Comparison of ENCODE assay signal across 13 cellular contexts in the genomic region with DNA sequence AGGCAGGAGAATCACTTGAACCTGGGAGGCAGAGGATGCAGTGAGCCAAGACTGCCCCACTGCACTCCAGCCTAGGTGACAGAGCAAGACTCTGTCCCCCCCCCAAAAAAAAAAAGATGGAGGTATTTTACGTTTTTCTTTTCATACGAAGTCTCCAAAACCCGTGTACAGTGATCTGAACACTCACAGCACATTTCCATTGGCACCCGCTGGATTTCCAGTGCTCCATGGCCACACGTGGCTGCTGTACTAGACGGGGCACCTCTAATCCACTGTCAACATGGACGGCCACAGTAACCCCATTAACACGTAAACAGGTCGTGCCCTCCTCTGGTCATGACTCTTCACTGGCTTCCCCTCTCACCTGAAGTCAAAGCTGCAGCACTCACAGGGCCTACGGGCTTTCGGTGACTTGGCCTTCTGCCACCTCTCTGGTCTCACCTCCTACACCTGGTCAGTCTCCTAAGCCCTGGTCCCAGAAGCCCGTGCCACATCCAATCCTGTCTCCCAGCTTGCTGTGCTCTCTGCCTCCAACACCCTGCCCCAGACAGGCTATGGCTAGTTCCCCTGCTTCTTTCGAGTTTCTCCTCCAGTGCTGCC. TPM values are rescaled to one million over a fixed set of nuclear protein-coding genes. Genes with fewer than 3 reads are reported as not detected.
DNase-seq lines count a peak whose midpoint lies in the region; ATAC-seq, FAIRE-seq and TF ChIP-seq lines count a peak whose summit lies in the region.
"Had no signal": no experiment of that assay in that cellular context is flagged by ENCODE, and none has a peak within 500 bp of the region (broad histone marks: within the 10 kb centered on the region; RNA-seq: fewer than 3 reads in every experiment).

No MANE protein-coding gene starts in this region.

- H4K20me1 ChIP-seq in osteoblast (ENCODE audit: insufficient read depth, low read length): peaks cover 3% of the 10 kb centered on the region

- H3K9me3 ChIP-seq in kidney (ENCODE audit: control insufficient read depth in 1 of 2, low read length in 2 of 2) (peaks cover 0 to 5% of the 10 kb centered on the region in 2 donors), osteoblast (ENCODE audit: low read depth, low read length) (peaks cover 7% of the 10 kb centered on the region)

- peaks cover 42% of the 10 kb centered on the region for H3K36me3 Mint-ChIP-seq in natural killer cell treated with Interleukin-12 subunit alpha and Interleukin-12 subunit beta and Interleukin-15 and Interleukin-18, amount 100 ng/mL, for 72 hours
- H3K36me3 Mint-ChIP-seq in natural killer cell: peaks cover 29% of the 10 kb centered on the region
- H3K36me3 Mint-ChIP-seq in stimulated activated memory B cell treated with anti-CD40 and anti-IgM and Interleukin-4, amounts not matched to agents 10 μg/mL and 1 μg/mL and 100 μg/mL, for 72 hours: peaks cover 93% of the 10 kb centered on the region

- no peak overlapping the region for H3K9ac ChIP-seq in kidney (ENCODE audit: low read length in 2 of 2)
- H3K9ac ChIP-seq: BLaER1 treated with 17β-estradiol and CSF1 and Interleukin-3, amounts not matched to agents 10 nM and 100 nM had no signal

- no peak overlapping the region for H3K4me2 ChIP-seq in osteoblast (ENCODE audit: insufficient read depth, low read length)
- H3K4me2 ChIP-seq: BLaER1 treated with 17β-estradiol and CSF1 and Interleukin-3, amounts not matched to agents 10 nM and 100 nM had no signal

- H3K9me3 Mint-ChIP-seq in natural killer cell treated with Interleukin-12 subunit alpha and Interleukin-12 subunit beta and Interleukin-15 and Interleukin-18, amount 100 ng/mL, for 72 hours: peaks cover 9% of the 10 kb centered on the region
- H3K9me3 Mint-ChIP-seq in natural killer cell: peaks cover 3 to 5% of the 10 kb centered on the region in 2 donors
- peaks cover 12% of the 10 kb centered on the region for H3K9me3 Mint-ChIP-seq in stimulated activated memory B cell treated with anti-CD40 and anti-IgM and Interleukin-4, amounts not matched to agents 10 μg/mL and 1 μg/mL and 100 μg/mL, for 72 hours

- peaks cover 0 to 2% of the 10 kb centered on the region in 2 donors for H3K4me1 Mint-ChIP-seq in natural killer cell treated with Interleukin-12 subunit alpha and Interleukin-12 subunit beta and Interleukin-15 and Interleukin-18, amount 100 ng/mL, for 72 hours (ENCODE audit: low read depth in 2 of 2)
- peaks cover 3 to 6% of the 10 kb centered on the region in 2 donors for H3K4me1 Mint-ChIP-seq in natural killer cell
- no peaks in the 10 kb centered on the region for H3K4me1 Mint-ChIP-seq in stimulated activated memory B cell treated with anti-CD40 and anti-IgM and Interleukin-4, amounts not matched to agents 10 μg/mL and 1 μg/mL and 100 μg/mL, for 72 hours

- H3K4me1 ChIP-seq in kidney (ENCODE audit: control insufficient read depth in 1 of 2, insufficient read depth in 1 of 2, low read depth in 1 of 2, low read length in 2 of 2) (no peaks in the 10 kb centered on the region), osteoblast (ENCODE audit: insufficient read depth, low read length) (no peaks in the 10 kb centered on the region)
- H3K4me1 ChIP-seq: BLaER1 treated with 17β-estradiol and CSF1 and Interleukin-3, amounts not matched to agents 10 nM and 100 nM had no signal

- H3K79me2 ChIP-seq in osteoblast (ENCODE audit: insufficient read depth, low read length): peaks cover 3% of the 10 kb centered on the region

- peak; percentile 47 for DNase-seq in natural killer cell treated with Interleukin-12 subunit alpha and Interleukin-12 subunit beta and Interleukin-15 and Interleukin-18, amount 100 ng/mL, for 72 hours (ENCODE audit: low spot score)
- no peak for DNase-seq in natural killer cell
- DNase-seq in kidney: peak; percentile 10
- DNase-seq in osteoblast (ENCODE audit: insufficient read length, low spot score, missing footprints): peak; percentile 51
- no peak for DNase-seq in OCI-M1 (lab: John Stamatoyannopoulos, UW)
- no peak for DNase-seq in DMS153 (lab: John Stamatoyannopoulos, UW)
- DNase-seq: ACHN; CD4-positive, CD25-positive, alpha-beta regulatory T cell; HCEC 1CT; HFFc6 had no signal

- H3K4me3 Mint-ChIP-seq in natural killer cell treated with Interleukin-12 subunit alpha and Interleukin-12 subunit beta and Interleukin-15 and Interleukin-18, amount 100 ng/mL, for 72 hours: no peak overlapping the region
- no peak overlapping the region for H3K4me3 Mint-ChIP-seq in natural killer cell
- H3K4me3 Mint-ChIP-seq in stimulated activated memory B cell treated with anti-CD40 and anti-IgM and Interleukin-4, amounts not matched to agents 10 μg/mL and 1 μg/mL and 100 μg/mL, for 72 hours: no peak overlapping the region
- H3K4me3 Mint-ChIP-seq: HFFc6 had no signal

- peaks cover 26 to 38% of the 10 kb centered on the region in 2 donors for H3K36me3 ChIP-seq in kidney (ENCODE audit: control insufficient read depth in 1 of 2, insufficient read depth in 2 of 2, low read length in 2 of 2)
- peaks cover 71% of the 10 kb centered on the region for H3K36me3 ChIP-seq in osteoblast (ENCODE audit: insufficient read depth, low read length)

- ATAC-seq in natural killer cell treated with Interleukin-12 subunit alpha and Interleukin-12 subunit beta and Interleukin-15 and Interleukin-18, amount 100 ng/mL, for 72 hours: peak in 1 of 2 donors; percentile 18
- ATAC-seq in natural killer cell (no peak), GM18907 (IDR thresholded peaks at IDR 0.05; ENCODE audit: unreplicated experiment) (no peak)
- ATAC-seq in stimulated activated memory B cell treated with anti-CD40 and anti-IgM and Interleukin-4, amounts not matched to agents 10 μg/mL and 1 μg/mL and 100 μg/mL, for 72 hours: no peak

- H2AFZ ChIP-seq in osteoblast (ENCODE audit: low read length): no peak overlapping the region

- intact Hi-C loops in natural killer cell (cut with micrococcal nuclease) (no loop called here), kidney (cut with DNase I) (no loop called here)

- TF ChIP-seq CTCF in natural killer cell (IDR thresholded peaks at IDR 0.05) (no peak), kidney (IDR thresholded peaks at IDR 0.05; ENCODE audit: borderline replicate concordance, extremely low read depth, insufficient read depth) (no peak), osteoblast (IDR thresholded peaks at IDR 0.05; ENCODE audit: extremely low read depth, low read depth, low read length) (no peak)

- H3K27ac ChIP-seq in kidney (ENCODE audit: low read depth in 2 of 2, low read length in 2 of 2) (no peak overlapping the region), osteoblast (ENCODE audit: low read depth, low read length) (no peak overlapping the region)
- H3K27ac ChIP-seq: BLaER1 treated with 17β-estradiol and CSF1 and Interleukin-3, amounts not matched to agents 10 nM and 100 nM had no signal

- FAIRE-seq in kidney (lab: Jason Lieb, UNC): no peak

- H3K4me3 ChIP-seq in kidney (ENCODE audit: low read length in 2 of 2) (no peak overlapping the region), osteoblast (ENCODE audit: insufficient read depth, low read length) (no peak overlapping the region)

- no peak overlapping the region for H3K27ac Mint-ChIP-seq in natural killer cell treated with Interleukin-12 subunit alpha and Interleukin-12 subunit beta and Interleukin-15 and Interleukin-18, amount 100 ng/mL, for 72 hours
- H3K27ac Mint-ChIP-seq in natural killer cell: peak overlapping the region in 1 of 2 donors; percentile 57
- H3K27ac Mint-ChIP-seq in stimulated activated memory B cell treated with anti-CD40 and anti-IgM and Interleukin-4, amounts not matched to agents 10 μg/mL and 1 μg/mL and 100 μg/mL, for 72 hours: no peak overlapping the region
- H3K27ac Mint-ChIP-seq: CD4-positive, CD25-positive, alpha-beta regulatory T cell; HFFc6 had no signal

- H3K27me3 Mint-ChIP-seq in natural killer cell treated with Interleukin-12 subunit alpha and Interleukin-12 subunit beta and Interleukin-15 and Interleukin-18, amount 100 ng/mL, for 72 hours: no peaks in the 10 kb centered on the region
- no peaks in the 10 kb centered on the region for H3K27me3 Mint-ChIP-seq in natural killer cell (ENCODE audit: low read depth in 2 of 2)
- H3K27me3 Mint-ChIP-seq in stimulated activated memory B cell treated with anti-CD40 and anti-IgM and Interleukin-4, amounts not matched to agents 10 μg/mL and 1 μg/mL and 100 μg/mL, for 72 hours: no peaks in the 10 kb centered on the region
- H3K27me3 Mint-ChIP-seq: CD4-positive, CD25-positive, alpha-beta regulatory T cell had no signal

- H3K27me3 ChIP-seq in osteoblast (ENCODE audit: insufficient read depth, low read length): no peaks in the 10 kb centered on the region
- H3K27me3 ChIP-seq: BLaER1 treated with 17β-estradiol and CSF1 and Interleukin-3, amounts not matched to agents 10 nM and 100 nM had no signal

RNA-seq across cellular contexts. Expression of gene TBC1D9B, which starts 22.1 kb away (rescaled TPM):
- total RNA-seq in natural killer cell treated with Interleukin-12 subunit alpha and Interleukin-12 subunit beta and Interleukin-15 and Interleukin-18, amount 100 ng/mL, for 72 hours: 100 to 1,000 TPM; 114 to 151 TPM
- total RNA-seq in natural killer cell: 100 to 1,000 TPM; 102 to 115 (median 113) TPM
- 117 TPM for total RNA-seq in kidney
- polyA plus RNA-seq in kidney (ENCODE audit: insufficient read depth, low read depth, low replicate concordance): 49.5 TPM
- total RNA-seq in osteoblast: 89.4 and 90.2 TPM in 2 replicates

RNA-seq across cellular contexts. Expression of gene MRNIP, which starts 27.0 kb away (rescaled TPM):
- 10 to 100 TPM; 15.9 to 25.2 TPM for total RNA-seq in natural killer cell treated with Interleukin-12 subunit alpha and Interleukin-12 subunit beta and Interleukin-15 and Interleukin-18, amount 100 ng/mL, for 72 hours
- total RNA-seq in natural killer cell (10 to 100 TPM; 19.7 to 40.2 (median 25.4) TPM), kidney (36.6 TPM), osteoblast (10.1 and 12.7 TPM in 2 replicates)
- 25.3 TPM for polyA plus RNA-seq in kidney (ENCODE audit: insufficient read depth, low read depth, low replicate concordance)

Comparison
In these comparisons a context has a peak if more than half of its experiments do, and no peak if none do; other contexts are left out.
1. DNase-seq: peak in natural killer cell treated with Interleukin-12 subunit alpha and Interleukin-12 subunit beta and Interleukin-15 and Interleukin-18, amount 100 ng/mL, for 72 hours (single experiment), kidney (single experiment) and osteoblast (single experiment); none in natural killer cell (single experiment), OCI-M1 (single experiment) and DMS153 (single experiment).